In genomic region chr7:117202511-117202910, GRCh38 we compare ENCODE assay signal across 26 cellular contexts.
DNase-seq lines count a peak whose midpoint lies in the region; ATAC-seq and TF ChIP-seq lines count a peak whose summit lies in the region.
"Had no signal": no experiment of that assay in that cellular context is flagged by ENCODE, and none has a peak within 500 bp of the region (broad histone marks: within the 10 kb centered on the region; RNA-seq: fewer than 3 reads in every experiment).

No MANE protein-coding gene starts in this region.

- H3K4me3 Mint-ChIP-seq in activated naive CD4-positive, alpha-beta T cell treated with anti-CD3 and anti-CD28 coated beads for 36 hours, result no peak overlapping the region
- H3K4me3 Mint-ChIP-seq: activated CD4-positive, alpha-beta T cell treated with anti-CD3 and anti-CD28 coated beads, Interleukin-2, amount 10 ng/mL, durations not matched to agents 24 days and 14 days; activated naive CD8-positive, alpha-beta T cell; activated T-cell treated with anti-CD3 and anti-CD28 coated beads, Interleukin-2, amount 50 U/mL, for 72 hours; neural progenitor cell; stimulated activated naive CD8-positive, alpha-beta T cell treated with anti-CD3 and anti-CD28 coated beads, Interleukin-15, amount 100 ng/mL, for 72 hours; T-helper 2 cell treated with Interferon-gamma antibody and Interleukin-4, amounts not matched to agents 5 μg/mL and 100 μg/mL, for 36 hours had no signal

- intact Hi-C loops in Right ventricle myocardium superior (cut with DNase I), result no loop called here
- intact Hi-C loops in activated naive CD4-positive, alpha-beta T cell treated with anti-CD3 and anti-CD28 coated beads for 36 hours (cut with micrococcal nuclease), result no loop called here

- no peak overlapping the region for H3K4me3 ChIP-seq in cardiac muscle cell
- H3K4me3 ChIP-seq: lung, neural progenitor cell, transverse colon had no signal

- CTCF ChIA-PET in activated naive CD4-positive, alpha-beta T cell treated with anti-CD3 and anti-CD28 coated beads for 36 hours (lab: Charles Lee), result no interaction called here

- DNase-seq in cardiac muscle cell (ENCODE audit: low read depth in 1 of 2, low spot score in 1 of 2), result peak in 1 of 2 donors; percentile 14
- DNase-seq in Right ventricle myocardium superior, result no peak
- peak; percentile 31 for DNase-seq in cerebellar cortex (ENCODE audit: low spot score)
- DNase-seq in foreskin keratinocyte, result peak in 1 of 2 donors; percentile 33
- no peak for DNase-seq in glomerular visceral epithelial cell (ENCODE audit: extremely low spot score)
- no peak for DNase-seq in iPS-NIHi7 (ENCODE audit: extremely low spot score)
- DNase-seq in midbrain (lab: John Stamatoyannopoulos, UW), result no peak
- no peak for DNase-seq in activated naive CD4-positive, alpha-beta T cell treated with anti-CD3 and anti-CD28 coated beads for 36 hours
- DNase-seq: 8988T; activated CD4-positive, alpha-beta T cell treated with anti-CD3 and anti-CD28 coated beads, Interleukin-2, amount 10 ng/mL, durations not matched to agents 24 days and 14 days; activated T-cell treated with anti-CD3 and anti-CD28 coated beads, Interleukin-2, amount 50 U/mL, for 72 hours; BE2C; cerebellar nuclear complex; DMS53; erythroblast; H7; NCI-H187; NCI-H774; stimulated activated naive CD8-positive, alpha-beta T cell treated with anti-CD3 and anti-CD28 coated beads, Interleukin-15, amount 100 ng/mL, for 72 hours; transverse colon had no signal

- H3K4me1 ChIP-seq in cardiac muscle cell (ENCODE audit: low read depth) (peaks cover 6% of the 10 kb centered on the region), foreskin keratinocyte (no peaks in the 10 kb centered on the region)
- H3K4me1 ChIP-seq: BE2C, neural progenitor cell, transverse colon had no signal

- no peaks in the 10 kb centered on the region for H3K27me3 Mint-ChIP-seq in activated naive CD4-positive, alpha-beta T cell treated with anti-CD3 and anti-CD28 coated beads for 36 hours (ENCODE audit: low read depth)
- H3K27me3 Mint-ChIP-seq: activated CD4-positive, alpha-beta T cell treated with anti-CD3 and anti-CD28 coated beads, Interleukin-2, amount 10 ng/mL, durations not matched to agents 24 days and 14 days; activated naive CD8-positive, alpha-beta T cell; progenitor cell of endocrine pancreas; stimulated activated naive CD8-positive, alpha-beta T cell treated with anti-CD3 and anti-CD28 coated beads, Interleukin-15, amount 100 ng/mL, for 72 hours had no signal

- no peaks in the 10 kb centered on the region for H3K9me3 ChIP-seq in cardiac muscle cell (ENCODE audit: low read depth)
- H3K9me3 ChIP-seq: BE2C, transverse colon had no signal

- no peaks in the 10 kb centered on the region for H3K36me3 Mint-ChIP-seq in activated naive CD4-positive, alpha-beta T cell treated with anti-CD3 and anti-CD28 coated beads for 36 hours (ENCODE audit: low read depth)

- H3K36me3 ChIP-seq in cardiac muscle cell, result peaks cover 39% of the 10 kb centered on the region
- H3K36me3 ChIP-seq: neural progenitor cell, transverse colon had no signal

- ATAC-seq in Right ventricle myocardium superior (ENCODE audit: poor library complexity), result no peak
- peak; percentile 54 for ATAC-seq in foreskin keratinocyte
- ATAC-seq: activated T-cell treated with anti-CD3 and anti-CD28 coated beads, Interleukin-2, amount 50 U/mL, for 72 hours; stimulated activated naive CD8-positive, alpha-beta T cell treated with anti-CD3 and anti-CD28 coated beads, Interleukin-15, amount 100 ng/mL, for 72 hours had no signal

- H3K9me3 Mint-ChIP-seq in activated naive CD4-positive, alpha-beta T cell treated with anti-CD3 and anti-CD28 coated beads for 36 hours, result no peaks in the 10 kb centered on the region
- H3K9me3 Mint-ChIP-seq: activated CD4-positive, alpha-beta T cell treated with anti-CD3 and anti-CD28 coated beads, Interleukin-2, amount 10 ng/mL, durations not matched to agents 24 days and 14 days; activated T-cell treated with anti-CD3 and anti-CD28 coated beads, Interleukin-2, amount 50 U/mL, for 72 hours; neural progenitor cell; stimulated activated naive CD8-positive, alpha-beta T cell treated with anti-CD3 and anti-CD28 coated beads, Interleukin-15, amount 100 ng/mL, for 72 hours; T-helper 2 cell treated with Interferon-gamma antibody and Interleukin-4, amounts not matched to agents 5 μg/mL and 100 μg/mL, for 36 hours had no signal

- no peak for TF ChIP-seq CTCF in cardiac muscle cell (IDR thresholded peaks at IDR 0.05; ENCODE audit: low read depth, low read length)
- TF ChIP-seq CTCF in foreskin keratinocyte (conservative IDR thresholded peaks at IDR 0.05), result no peak

- H3K27me3 ChIP-seq in cardiac muscle cell (no peaks in the 10 kb centered on the region), foreskin keratinocyte (no peaks in the 10 kb centered on the region)
- H3K27me3 ChIP-seq: BE2C, neural progenitor cell, transverse colon had no signal

- H3K27ac Mint-ChIP-seq in activated naive CD4-positive, alpha-beta T cell treated with anti-CD3 and anti-CD28 coated beads for 36 hours, result no peak overlapping the region
- H3K27ac Mint-ChIP-seq: activated CD4-positive, alpha-beta T cell treated with anti-CD3 and anti-CD28 coated beads, Interleukin-2, amount 10 ng/mL, durations not matched to agents 24 days and 14 days; activated naive CD8-positive, alpha-beta T cell; activated T-cell treated with anti-CD3 and anti-CD28 coated beads, Interleukin-2, amount 50 U/mL, for 72 hours; neural progenitor cell; progenitor cell of endocrine pancreas; stimulated activated naive CD8-positive, alpha-beta T cell treated with anti-CD3 and anti-CD28 coated beads, Interleukin-15, amount 100 ng/mL, for 72 hours; T-helper 2 cell treated with Interferon-gamma antibody and Interleukin-4, amounts not matched to agents 5 μg/mL and 100 μg/mL, for 36 hours had no signal

- peak overlapping the region; percentile 8 for H3K27ac ChIP-seq in cardiac muscle cell
- H3K27ac ChIP-seq in foreskin keratinocyte, result no peak overlapping the region
- H3K27ac ChIP-seq: neural progenitor cell, transverse colon, VCaP had no signal

- H3K4me1 Mint-ChIP-seq in activated naive CD4-positive, alpha-beta T cell treated with anti-CD3 and anti-CD28 coated beads for 36 hours (ENCODE audit: low read depth), result no peaks in the 10 kb centered on the region
- H3K4me1 Mint-ChIP-seq: activated CD4-positive, alpha-beta T cell treated with anti-CD3 and anti-CD28 coated beads, Interleukin-2, amount 10 ng/mL, durations not matched to agents 24 days and 14 days; stimulated activated naive CD8-positive, alpha-beta T cell treated with anti-CD3 and anti-CD28 coated beads, Interleukin-15, amount 100 ng/mL, for 72 hours had no signal
